ENCODE assay signal across 2 cellular contexts in genomic region chr5:172610643-172611042, GRCh38.
TF ChIP-seq lines count a peak whose summit lies in the region.

No MANE protein-coding gene starts in this region.

TF ChIP-seq in liver, 16 proteins besides CTCF, POLR2A, EP300 and RAD21 (continued from another document):
- TF ChIP-seq, protein P1, sequence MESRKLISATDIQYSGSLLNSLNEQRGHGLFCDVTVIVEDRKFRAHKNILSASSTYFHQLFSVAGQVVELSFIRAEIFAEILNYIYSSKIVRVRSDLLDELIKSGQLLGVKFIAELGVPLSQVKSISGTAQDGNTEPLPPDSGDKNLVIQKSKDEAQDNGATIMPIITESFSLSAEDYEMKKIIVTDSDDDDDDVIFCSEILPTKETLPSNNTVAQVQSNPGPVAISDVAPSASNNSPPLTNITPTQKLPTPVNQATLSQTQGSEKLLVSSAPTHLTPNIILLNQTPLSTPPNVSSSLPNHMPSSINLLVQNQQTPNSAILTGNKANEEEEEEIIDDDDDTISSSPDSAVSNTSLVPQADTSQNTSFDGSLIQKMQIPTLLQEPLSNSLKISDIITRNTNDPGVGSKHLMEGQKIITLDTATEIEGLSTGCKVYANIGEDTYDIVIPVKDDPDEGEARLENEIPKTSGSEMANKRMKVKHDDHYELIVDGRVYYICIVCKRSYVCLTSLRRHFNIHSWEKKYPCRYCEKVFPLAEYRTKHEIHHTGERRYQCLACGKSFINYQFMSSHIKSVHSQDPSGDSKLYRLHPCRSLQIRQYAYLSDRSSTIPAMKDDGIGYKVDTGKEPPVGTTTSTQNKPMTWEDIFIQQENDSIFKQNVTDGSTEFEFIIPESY (IDR thresholded peaks at IDR 0.05) = no peak
- no peak for TF ChIP-seq HNF4A (conservative IDR thresholded peaks at IDR 0.05)
- TF ChIP-seq, protein P2, sequence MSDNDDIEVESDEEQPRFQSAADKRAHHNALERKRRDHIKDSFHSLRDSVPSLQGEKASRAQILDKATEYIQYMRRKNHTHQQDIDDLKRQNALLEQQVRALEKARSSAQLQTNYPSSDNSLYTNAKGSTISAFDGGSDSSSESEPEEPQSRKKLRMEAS (IDR thresholded peaks at IDR 0.05) = no peak
- TF ChIP-seq EGR1 (IDR thresholded peaks at IDR 0.05; ENCODE audit: low read depth in 2 of 2) = no peak
- no peak for TF ChIP-seq FOXA2 (IDR thresholded peaks at IDR 0.05)
- TF ChIP-seq TAF1 (conservative IDR thresholded peaks at IDR 0.05) = no peak
- TF ChIP-seq, protein P3, sequence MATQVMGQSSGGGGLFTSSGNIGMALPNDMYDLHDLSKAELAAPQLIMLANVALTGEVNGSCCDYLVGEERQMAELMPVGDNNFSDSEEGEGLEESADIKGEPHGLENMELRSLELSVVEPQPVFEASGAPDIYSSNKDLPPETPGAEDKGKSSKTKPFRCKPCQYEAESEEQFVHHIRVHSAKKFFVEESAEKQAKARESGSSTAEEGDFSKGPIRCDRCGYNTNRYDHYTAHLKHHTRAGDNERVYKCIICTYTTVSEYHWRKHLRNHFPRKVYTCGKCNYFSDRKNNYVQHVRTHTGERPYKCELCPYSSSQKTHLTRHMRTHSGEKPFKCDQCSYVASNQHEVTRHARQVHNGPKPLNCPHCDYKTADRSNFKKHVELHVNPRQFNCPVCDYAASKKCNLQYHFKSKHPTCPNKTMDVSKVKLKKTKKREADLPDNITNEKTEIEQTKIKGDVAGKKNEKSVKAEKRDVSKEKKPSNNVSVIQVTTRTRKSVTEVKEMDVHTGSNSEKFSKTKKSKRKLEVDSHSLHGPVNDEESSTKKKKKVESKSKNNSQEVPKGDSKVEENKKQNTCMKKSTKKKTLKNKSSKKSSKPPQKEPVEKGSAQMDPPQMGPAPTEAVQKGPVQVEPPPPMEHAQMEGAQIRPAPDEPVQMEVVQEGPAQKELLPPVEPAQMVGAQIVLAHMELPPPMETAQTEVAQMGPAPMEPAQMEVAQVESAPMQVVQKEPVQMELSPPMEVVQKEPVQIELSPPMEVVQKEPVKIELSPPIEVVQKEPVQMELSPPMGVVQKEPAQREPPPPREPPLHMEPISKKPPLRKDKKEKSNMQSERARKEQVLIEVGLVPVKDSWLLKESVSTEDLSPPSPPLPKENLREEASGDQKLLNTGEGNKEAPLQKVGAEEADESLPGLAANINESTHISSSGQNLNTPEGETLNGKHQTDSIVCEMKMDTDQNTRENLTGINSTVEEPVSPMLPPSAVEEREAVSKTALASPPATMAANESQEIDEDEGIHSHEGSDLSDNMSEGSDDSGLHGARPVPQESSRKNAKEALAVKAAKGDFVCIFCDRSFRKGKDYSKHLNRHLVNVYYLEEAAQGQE (IDR thresholded peaks at IDR 0.05) = no peak
- TF ChIP-seq, protein P4, sequence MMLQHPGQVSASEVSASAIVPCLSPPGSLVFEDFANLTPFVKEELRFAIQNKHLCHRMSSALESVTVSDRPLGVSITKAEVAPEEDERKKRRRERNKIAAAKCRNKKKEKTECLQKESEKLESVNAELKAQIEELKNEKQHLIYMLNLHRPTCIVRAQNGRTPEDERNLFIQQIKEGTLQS (IDR thresholded peaks at IDR 0.05) = no peak

TF ChIP-seq in HepG2, 621 proteins besides CTCF, POLR2A, EP300 and RAD21 (continued from another document):
- TF ChIP-seq, protein P5, sequence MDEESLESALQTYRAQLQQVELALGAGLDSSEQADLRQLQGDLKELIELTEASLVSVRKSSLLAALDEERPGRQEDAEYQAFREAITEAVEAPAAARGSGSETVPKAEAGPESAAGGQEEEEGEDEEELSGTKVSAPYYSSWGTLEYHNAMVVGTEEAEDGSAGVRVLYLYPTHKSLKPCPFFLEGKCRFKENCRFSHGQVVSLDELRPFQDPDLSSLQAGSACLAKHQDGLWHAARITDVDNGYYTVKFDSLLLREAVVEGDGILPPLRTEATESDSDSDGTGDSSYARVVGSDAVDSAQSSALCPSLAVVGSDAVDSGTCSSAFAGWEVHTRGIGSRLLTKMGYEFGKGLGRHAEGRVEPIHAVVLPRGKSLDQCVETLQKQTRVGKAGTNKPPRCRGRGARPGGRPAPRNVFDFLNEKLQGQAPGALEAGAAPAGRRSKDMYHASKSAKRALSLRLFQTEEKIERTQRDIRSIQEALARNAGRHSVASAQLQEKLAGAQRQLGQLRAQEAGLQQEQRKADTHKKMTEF (CRISPR knock-in tag; IDR thresholded peaks at IDR 0.05) = no peak
- TF ChIP-seq, protein P6, sequence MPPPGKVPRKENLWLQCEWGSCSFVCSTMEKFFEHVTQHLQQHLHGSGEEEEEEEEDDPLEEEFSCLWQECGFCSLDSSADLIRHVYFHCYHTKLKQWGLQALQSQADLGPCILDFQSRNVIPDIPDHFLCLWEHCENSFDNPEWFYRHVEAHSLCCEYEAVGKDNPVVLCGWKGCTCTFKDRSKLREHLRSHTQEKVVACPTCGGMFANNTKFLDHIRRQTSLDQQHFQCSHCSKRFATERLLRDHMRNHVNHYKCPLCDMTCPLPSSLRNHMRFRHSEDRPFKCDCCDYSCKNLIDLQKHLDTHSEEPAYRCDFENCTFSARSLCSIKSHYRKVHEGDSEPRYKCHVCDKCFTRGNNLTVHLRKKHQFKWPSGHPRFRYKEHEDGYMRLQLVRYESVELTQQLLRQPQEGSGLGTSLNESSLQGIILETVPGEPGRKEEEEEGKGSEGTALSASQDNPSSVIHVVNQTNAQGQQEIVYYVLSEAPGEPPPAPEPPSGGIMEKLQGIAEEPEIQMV (CRISPR knock-in tag; IDR thresholded peaks at IDR 0.05; ENCODE audit: low read depth) = no peak
- TF ChIP-seq PCBP1 (IDR thresholded peaks at IDR 0.05; ENCODE audit: borderline replicate concordance, low read depth, low read length) (no peak), ZFY (CRISPR knock-in tag; IDR thresholded peaks at IDR 0.05) (no peak), DDIT3 (CRISPR knock-in tag; IDR thresholded peaks at IDR 0.05) (no peak), LCORL (IDR thresholded peaks at IDR 0.05) (no peak), LCORL (CRISPR knock-in tag; IDR thresholded peaks at IDR 0.05) (no peak), ZNF468 (CRISPR knock-in tag; IDR thresholded peaks at IDR 0.05) (no peak)
